ENCODE assay signal across 23 cellular contexts in the genomic region with DNA sequence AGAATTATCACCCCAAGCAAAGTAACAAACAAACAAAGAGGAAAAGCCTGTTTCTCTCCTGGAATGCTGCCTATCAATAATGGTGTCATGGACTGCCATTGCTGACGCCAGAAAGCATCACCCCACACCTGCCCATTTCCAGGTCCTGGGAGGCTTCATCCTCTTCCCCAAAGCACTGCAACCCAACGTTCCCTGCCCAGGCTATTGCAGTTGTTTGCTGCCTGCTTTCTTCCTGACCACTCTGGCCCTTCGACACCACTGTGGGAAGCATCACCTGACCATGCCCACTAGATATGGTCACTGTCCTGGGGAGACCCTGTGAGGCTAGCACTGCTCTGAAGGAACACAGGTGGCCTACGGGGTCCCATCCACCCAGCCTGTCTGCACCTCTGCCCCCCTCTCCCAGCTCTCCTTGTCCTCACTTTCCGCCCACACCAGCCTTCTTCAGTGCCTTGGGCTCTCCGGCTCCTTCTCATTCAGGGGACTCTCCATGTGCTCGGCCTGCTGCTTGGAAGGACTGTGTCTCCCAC.
"Had no signal": no experiment of that assay in that cellular context is flagged by ENCODE, and none has a peak within 500 bp of the region (broad histone marks: within the 10 kb centered on the region; RNA-seq: fewer than 3 reads in every experiment).

No MANE protein-coding gene starts in this region.

- H3K36me3 ChIP-seq: SJSA1 had no signal

- ATAC-seq: HepG2 had no signal

- H3K27me3 ChIP-seq: SJSA1 had no signal

- H3K27ac ChIP-seq: SJSA1, SK-N-MC had no signal

- FAIRE-seq: HepG2, RCC 7860 had no signal

- H3K4me3 ChIP-seq: SJSA1, SK-N-MC had no signal

- DNase-seq: IMR-90, Kasumi-1, KG1, MM.1S, NCI-H1092 treated with DMSO at 0.1 percent for 48 hours, NCI-H1436, NCI-H187, NCI-H2029, NCI-H2081 treated with DMSO at 0.1 percent for 48 hours, NCI-H2171, NCI-H226, NCI-H446, NCI-H510A, NCI-H524 treated with DMSO at 0.1 percent for 48 hours, NCI-H69, NCI-H774, Right ventricle myocardium superior, RPMI8226, SIG-M5 had no signal

- H3K4me1 ChIP-seq: SJSA1 had no signal
